8 cellular contexts compared by ENCODE assay signal in the genomic region with DNA sequence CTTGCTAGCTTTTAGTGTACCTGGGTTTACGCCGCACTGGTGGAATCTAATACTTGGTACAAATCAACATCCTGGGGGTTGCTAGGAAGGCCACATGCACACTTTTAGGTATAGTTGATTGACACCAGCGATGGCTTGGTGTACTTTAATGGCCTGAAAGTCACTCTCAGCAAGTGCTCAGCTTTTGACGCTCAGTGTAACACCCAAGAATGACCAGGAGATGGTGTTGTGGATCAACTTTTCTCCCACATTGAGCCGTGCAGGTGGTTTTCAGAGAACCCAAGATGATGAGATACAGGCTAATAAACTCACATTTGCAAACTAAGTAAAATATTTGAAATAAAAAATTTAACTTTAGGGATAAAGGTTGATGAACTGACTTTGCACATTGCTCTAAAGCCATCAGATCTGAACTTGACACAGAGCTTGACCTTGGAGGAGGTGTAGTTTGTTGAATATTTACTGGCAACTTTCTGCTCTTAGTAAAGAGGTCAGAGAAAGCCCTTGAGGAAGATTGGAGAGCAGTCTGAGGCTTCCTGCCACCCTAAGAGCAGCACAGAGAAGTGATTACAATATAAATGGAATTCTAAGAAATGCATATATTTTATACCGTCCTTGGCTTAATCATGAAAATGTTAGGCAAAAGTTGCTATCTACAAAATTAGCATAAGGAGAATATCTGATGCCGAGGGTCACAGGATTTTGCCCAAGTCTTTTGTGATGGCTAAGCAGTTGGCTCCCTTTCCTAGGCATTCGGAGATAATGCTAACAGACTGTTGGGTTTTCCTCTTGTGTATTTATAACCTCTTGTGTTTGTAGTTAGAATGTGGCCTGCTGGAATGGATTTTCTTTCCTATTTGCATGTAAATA.
A peak's percentile ranks its signal among the peaks of the same experiment; 100 is the strongest.
DNase-seq lines count a peak whose midpoint lies in the region; ATAC-seq and TF ChIP-seq lines count a peak whose summit lies in the region.

No MANE protein-coding gene starts in this region.

- H3K27ac Mint-ChIP-seq in CD8-positive, alpha-beta T cell, result no peak overlapping the region
- H3K27ac Mint-ChIP-seq in activated naive CD8-positive, alpha-beta T cell treated with anti-CD3 and anti-CD28 coated beads, Interleukin-2, amount 50 U/mL, for 24 hours, result no peak overlapping the region

- intact Hi-C loops in CD8-positive, alpha-beta T cell (cut with DNase I, micrococcal nuclease), result loop anchor here (1.0 to 5.0 kb wide), 8 partner anchors 149 to 1564 kb away; a partner anchor contains a TSS
- intact Hi-C loops in left cardiac atrium (cut with DNase I), result loop anchor here in 1 of 2 donors (5.0 kb wide), 1 partner anchor 1049 kb away; no protein-coding TSS in a partner anchor

- no peaks in the 10 kb centered on the region for H3K27me3 Mint-ChIP-seq in CD8-positive, alpha-beta T cell (ENCODE audit: low read depth)
- peaks cover 2% of the 10 kb centered on the region for H3K27me3 Mint-ChIP-seq in activated naive CD8-positive, alpha-beta T cell treated with anti-CD3 and anti-CD28 coated beads, Interleukin-2, amount 50 U/mL, for 24 hours

- H3K9me3 ChIP-seq in CD8-positive, alpha-beta T cell (ENCODE audit: low read length), result no peaks in the 10 kb centered on the region

- no peak overlapping the region for H3K4me3 Mint-ChIP-seq in CD8-positive, alpha-beta T cell
- H3K4me3 Mint-ChIP-seq in activated naive CD8-positive, alpha-beta T cell treated with anti-CD3 and anti-CD28 coated beads, Interleukin-2, amount 50 U/mL, for 24 hours, result no peak overlapping the region

- POLR2A ChIA-PET in CD8-positive, alpha-beta T cell (lab: Charles Lee), result interaction anchor here (0.8 to 1.1 kb wide), 2 partner anchors 9 to 12 kb away, joined by 3 read pairs; no protein-coding TSS in a partner anchor

- peak; percentile 73 for TF ChIP-seq CTCF in CD8-positive, alpha-beta T cell (IDR thresholded peaks at IDR 0.05)

- no peak overlapping the region for H3K9ac ChIP-seq in rectal smooth muscle tissue (ENCODE audit: low read length)

- no peaks in the 10 kb centered on the region for H3K36me3 Mint-ChIP-seq in CD8-positive, alpha-beta T cell
- no peaks in the 10 kb centered on the region for H3K36me3 Mint-ChIP-seq in activated naive CD8-positive, alpha-beta T cell treated with anti-CD3 and anti-CD28 coated beads, Interleukin-2, amount 50 U/mL, for 24 hours (ENCODE audit: low read depth)

- no peaks in the 10 kb centered on the region for H3K36me3 ChIP-seq in CD8-positive, alpha-beta T cell (ENCODE audit: insufficient read depth, low read length)
- H3K36me3 ChIP-seq in rectal smooth muscle tissue (ENCODE audit: control insufficient read depth, insufficient read depth, low read length), result no peaks in the 10 kb centered on the region

- no peaks in the 10 kb centered on the region for H3K9me3 Mint-ChIP-seq in CD8-positive, alpha-beta T cell
- no peaks in the 10 kb centered on the region for H3K9me3 Mint-ChIP-seq in activated naive CD8-positive, alpha-beta T cell treated with anti-CD3 and anti-CD28 coated beads, Interleukin-2, amount 50 U/mL, for 24 hours

- CTCF ChIA-PET in CD8-positive, alpha-beta T cell (lab: Charles Lee), result interaction anchor here (0.7 to 4.9 kb wide), 16 partner anchors 9 to 1049 kb away, joined by 3 to 45 read pairs (median 5); no protein-coding TSS in a partner anchor

- no peaks in the 10 kb centered on the region for H3K27me3 ChIP-seq in CD8-positive, alpha-beta T cell (ENCODE audit: insufficient read depth, low read length)
- H3K27me3 ChIP-seq in rectal smooth muscle tissue (ENCODE audit: control insufficient read depth, insufficient read depth, low read length), result no peaks in the 10 kb centered on the region

- H3K4me3 ChIP-seq in CD8-positive, alpha-beta T cell (ENCODE audit: low read depth, low read length), result no peak overlapping the region
- no peak overlapping the region for H3K4me3 ChIP-seq in rectal smooth muscle tissue (ENCODE audit: low read length)

- DNase-seq in CD8-positive, alpha-beta T cell, result peak in 3 of 7 experiments; percentile 30 to 40 (median 38)
- DNase-seq in NCI-H2196 treated with DMSO at 0.1 percent for 48 hours (lab: John Stamatoyannopoulos, UW; ENCODE audit: unreplicated experiment) (peak; percentile 5), left cardiac atrium (no peak)
- DNase-seq in activated naive CD8-positive, alpha-beta T cell treated with anti-CD3 and anti-CD28 coated beads, Interleukin-2, amount 50 U/mL, for 24 hours, result no peak
- DNase-seq in activated CD8-positive, alpha-beta memory T cell treated with anti-CD3 and anti-CD28 coated beads for 24 hours, result no peak

- peak; percentile 89 for ATAC-seq in CD8-positive, alpha-beta T cell
- ATAC-seq in GM18505 (IDR thresholded peaks at IDR 0.05; ENCODE audit: unreplicated experiment) (peak; percentile 87), HG02884 (IDR thresholded peaks at IDR 0.05; ENCODE audit: unreplicated experiment) (peak; percentile 86), left cardiac atrium (peak; percentile 74 to 86)
- ATAC-seq in activated naive CD8-positive, alpha-beta T cell treated with anti-CD3 and anti-CD28 coated beads, Interleukin-2, amount 50 U/mL, for 24 hours, result peak; percentile 77

- H3K4me1 Mint-ChIP-seq in CD8-positive, alpha-beta T cell (ENCODE audit: low read depth), result no peaks in the 10 kb centered on the region
- peaks cover 9% of the 10 kb centered on the region for H3K4me1 Mint-ChIP-seq in activated naive CD8-positive, alpha-beta T cell treated with anti-CD3 and anti-CD28 coated beads, Interleukin-2, amount 50 U/mL, for 24 hours

- no peaks in the 10 kb centered on the region for H3K4me1 ChIP-seq in CD8-positive, alpha-beta T cell (ENCODE audit: insufficient read depth, low read length)
- peaks cover 5% of the 10 kb centered on the region for H3K4me1 ChIP-seq in rectal smooth muscle tissue (ENCODE audit: control insufficient read depth, insufficient read depth, low read length)

- no peak overlapping the region for H3K27ac ChIP-seq in CD8-positive, alpha-beta T cell (ENCODE audit: low read depth, low read length)
- peak overlapping the region; percentile 16 for H3K27ac ChIP-seq in rectal smooth muscle tissue (ENCODE audit: low read depth, low read length)

- no peak for TF ChIP-seq POLR2A in GM18505 (IDR thresholded peaks at IDR 0.05; ENCODE audit: borderline replicate concordance, extremely low read depth, insufficient read depth, insufficient read length)
